In the genomic region with DNA sequence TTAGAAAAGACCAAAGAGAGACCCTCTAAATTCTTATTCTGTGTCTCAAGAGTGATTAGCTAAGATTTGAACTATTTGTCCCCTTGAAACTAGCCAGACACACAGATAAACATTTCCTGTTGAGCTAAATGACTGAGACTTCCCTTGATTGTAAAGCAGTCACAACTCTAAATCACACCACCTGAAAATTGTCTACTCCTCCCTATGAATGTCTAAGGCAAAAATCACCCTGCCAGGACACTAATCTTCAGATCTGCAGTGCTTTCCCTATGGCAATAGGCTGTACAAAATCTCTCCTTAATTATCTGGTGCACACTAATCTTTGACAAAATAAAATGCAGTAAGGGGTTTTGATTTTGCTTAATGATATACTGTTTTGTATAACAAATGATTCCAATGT, we compare ENCODE assay signal across 17 cellular contexts.
DNase-seq lines count a peak whose midpoint lies in the region; ATAC-seq and TF ChIP-seq lines count a peak whose summit lies in the region.
"Had no signal": no experiment of that assay in that cellular context is flagged by ENCODE, and none has a peak within 500 bp of the region (broad histone marks: within the 10 kb centered on the region; RNA-seq: fewer than 3 reads in every experiment).

No MANE protein-coding gene starts in this region.

- no peak for ATAC-seq in GM23338

- H3K27ac ChIP-seq in GM23338 (ENCODE audit: low read depth): 0 out of 2 replicates have a peak overlapping the region, but pooled peaks have one; percentile 23
- peak overlapping the region; percentile 30 for H3K27ac ChIP-seq in mesodermal cell (ENCODE audit: low read depth, low read length, severe bottlenecking)
- H3K27ac ChIP-seq: SJCRH30 had no signal

- H3K9me3 Mint-ChIP-seq in GM23338: peaks cover 5% of the 10 kb centered on the region; the same call in 2 of the 3 replicates
- no peaks in the 10 kb centered on the region for H3K9me3 Mint-ChIP-seq in endothelial cell (ENCODE audit: unreplicated experiment)
- H3K9me3 Mint-ChIP-seq: IgD-negative memory B cell had no signal

- H4K20me1 ChIP-seq in GM23338 (replicated peaks; ENCODE audit: insufficient read depth): no peaks in the 10 kb centered on the region

- H3K27me3 ChIP-seq in GM23338 (ENCODE audit: insufficient read depth): no peaks in the 10 kb centered on the region
- H3K27me3 ChIP-seq: BE2C, SJCRH30 had no signal

- H3K4me3 Mint-ChIP-seq in GM23338 (no peak overlapping the region), endothelial cell (ENCODE audit: unreplicated experiment) (no peak overlapping the region)
- H3K4me3 Mint-ChIP-seq: IgD-negative memory B cell had no signal

- no peaks in the 10 kb centered on the region for H3F3A ChIP-seq in GM23338 (replicated peaks; ENCODE audit: low read depth)

- TF ChIP-seq CTCF in GM23338 (conservative IDR thresholded peaks at IDR 0.05; ENCODE audit: low read depth in 2 of 2) (no peak), endothelial cell (IDR thresholded peaks at IDR 0.05; ENCODE audit: unreplicated experiment) (no peak)

- peaks cover 2% of the 10 kb centered on the region; the same call in 1 of the 3 replicates for H3K36me3 Mint-ChIP-seq in GM23338 (ENCODE audit: low read depth)
- no peaks in the 10 kb centered on the region for H3K36me3 Mint-ChIP-seq in endothelial cell (ENCODE audit: low read depth, unreplicated experiment)
- H3K36me3 Mint-ChIP-seq: IgD-negative memory B cell had no signal

- no peak for DNase-seq in GM23338 (ENCODE audit: low spot score)
- DNase-seq in NCI-H526 treated with DMSO at 0.1 percent for 48 hours (lab: John Stamatoyannopoulos, UW): peak; percentile 9
- no peak for DNase-seq in endothelial cell (ENCODE audit: low spot score)
- DNase-seq in A172 (ENCODE audit: low spot score): no peak
- DNase-seq in NCI-H2196 treated with DMSO at 0.1 percent for 48 hours (lab: John Stamatoyannopoulos, UW; ENCODE audit: unreplicated experiment): no peak
- no peak for DNase-seq in T-helper 1 cell
- no peak for DNase-seq in stimulated activated CD4-positive, alpha-beta T cell treated with anti-CD3 and anti-CD28 coated beads, Interleukin-4, amount 100 ng/mL, for 1 hour
- DNase-seq: BE2C, DMS53, EL, GF-D8, NCI-H1105 treated with DMSO at 0.1 percent for 48 hours, NCI-H446 treated with DMSO at 0.1 percent for 48 hours, NCI-H774, SJCRH30 had no signal

- H2AFZ ChIP-seq in GM23338: peak overlapping the region; percentile 64; the same call in 1 of the 2 replicates

- peak overlapping the region; percentile 3; the same call in 1 of the 2 replicates for H3K27ac Mint-ChIP-seq in GM23338
- peak overlapping the region; percentile 99 for H3K27ac Mint-ChIP-seq in endothelial cell (ENCODE audit: unreplicated experiment)
- H3K27ac Mint-ChIP-seq: IgD-negative memory B cell had no signal

- H3K9me2 ChIP-seq in GM23338 (ENCODE audit: insufficient read depth): 0 out of 2 replicates have a peak, but pooled peaks cover 6% of the 10 kb centered on the region

- H3K4me1 ChIP-seq in GM23338 (ENCODE audit: insufficient read depth) (no peaks in the 10 kb centered on the region), mesodermal cell (ENCODE audit: control insufficient read depth, insufficient read depth, low read length, poor library complexity, severe bottlenecking) (peaks cover 3% of the 10 kb centered on the region)
- H3K4me1 ChIP-seq: BE2C, SJCRH30 had no signal

- no peak overlapping the region for H3K4me2 ChIP-seq in GM23338

- H3K4me1 Mint-ChIP-seq in GM23338 (peaks cover 13% of the 10 kb centered on the region; the same call in 2 of the 3 replicates), endothelial cell (ENCODE audit: unreplicated experiment) (peaks cover 14% of the 10 kb centered on the region)
- H3K4me1 Mint-ChIP-seq: IgD-negative memory B cell had no signal

- H3K9me3 ChIP-seq in mesodermal cell (ENCODE audit: control insufficient read depth, low read length): no peaks in the 10 kb centered on the region
- H3K9me3 ChIP-seq: BE2C, SJCRH30 had no signal

- no peak overlapping the region for H3K4me3 ChIP-seq in GM23338
- no peak overlapping the region for H3K4me3 ChIP-seq in mesodermal cell (ENCODE audit: extremely low read depth, insufficient read depth, low read length, poor library complexity, severe bottlenecking)
- H3K4me3 ChIP-seq: SJCRH30 had no signal

- no peaks in the 10 kb centered on the region for H3K79me2 ChIP-seq in GM23338 (replicated peaks; ENCODE audit: insufficient read depth)

- H3K36me3 ChIP-seq in GM23338 (ENCODE audit: insufficient read depth) (no peaks in the 10 kb centered on the region; the same call in 1 of the 2 replicates), mesodermal cell (ENCODE audit: control insufficient read depth, insufficient read depth, low read length) (no peaks in the 10 kb centered on the region)
- H3K36me3 ChIP-seq: BE2C, SJCRH30 had no signal

- H3K27me3 Mint-ChIP-seq in GM23338 (ENCODE audit: insufficient read depth, low read depth, poor library complexity) (peaks cover 2% of the 10 kb centered on the region), endothelial cell (ENCODE audit: unreplicated experiment) (no peaks in the 10 kb centered on the region)
- H3K27me3 Mint-ChIP-seq: IgD-negative memory B cell had no signal

TF ChIP-seq in GM23338, 12 proteins besides CTCF, POLR2A, EP300 and RAD21 (continues in another document):
- no peak for TF ChIP-seq ETS1 (IDR thresholded peaks at IDR 0.05)
- TF ChIP-seq EZH2phosphoT487 (IDR thresholded peaks at IDR 0.05; ENCODE audit: unreplicated experiment): no peak
- no peak for TF ChIP-seq ZNF331 (CRISPR knock-in tag; IDR thresholded peaks at IDR 0.05; ENCODE audit: low read depth)
- TF ChIP-seq EZH2 (IDR thresholded peaks at IDR 0.05; ENCODE audit: low read depth, unreplicated experiment): no peak
- no peak for TF ChIP-seq REST (IDR thresholded peaks at IDR 0.05; ENCODE audit: unreplicated experiment)
- TF ChIP-seq CREB1 (CRISPR knock-in tag; IDR thresholded peaks at IDR 0.05; ENCODE audit: low read depth): no peak
- TF ChIP-seq ZNF114 (CRISPR knock-in tag; IDR thresholded peaks at IDR 0.05): no peak
- no peak for TF ChIP-seq POLR2AphosphoS5 (IDR thresholded peaks at IDR 0.05; ENCODE audit: low read depth)
